Comparison of ENCODE assay signal across 32 cellular contexts in the genomic region with DNA sequence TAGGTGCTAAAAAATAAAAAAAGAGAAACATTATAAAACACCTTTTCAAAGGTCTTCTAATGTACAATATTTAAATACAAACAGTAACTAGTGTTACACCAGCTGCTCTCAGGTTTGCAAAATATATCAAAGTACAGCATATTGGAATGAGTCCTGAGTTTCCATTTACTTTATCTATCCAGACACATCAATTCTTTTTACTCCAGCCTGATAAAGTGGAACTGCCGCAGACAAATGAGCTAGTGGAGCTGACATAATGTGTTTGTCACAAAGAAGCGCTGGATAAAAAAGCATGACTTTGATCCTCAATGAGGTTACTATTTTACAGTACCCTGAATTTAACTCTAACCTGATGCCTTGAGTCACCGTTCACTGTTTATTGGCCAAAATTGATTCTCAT.
"Had no signal": no experiment of that assay in that cellular context is flagged by ENCODE, and none has a peak within 500 bp of the region (broad histone marks: within the 10 kb centered on the region; RNA-seq: fewer than 3 reads in every experiment).

No MANE protein-coding gene starts in this region.

- H3K36me3 Mint-ChIP-seq: activated CD4-positive, alpha-beta memory T cell treated with anti-CD3 and anti-CD28 coated beads for 36 hours; activated naive CD4-positive, alpha-beta T cell treated with anti-CD3 and anti-CD28 coated beads, Interleukin-2, amount 10 ng/mL, durations not matched to agents 7 days and 5 days; activated naive CD8-positive, alpha-beta T cell; brain had no signal

- ATAC-seq: activated naive CD8-positive, alpha-beta T cell treated with anti-CD3 and anti-CD28 coated beads, Interleukin-2, amount 50 U/mL, for 24 hours; Panc1 had no signal

- H3K9ac ChIP-seq: KMS-11 had no signal

- H3K27ac Mint-ChIP-seq: activated B cell treated with CpG ODN at 0.5 μM for 24 hours; activated CD4-positive, alpha-beta memory T cell treated with anti-CD3 and anti-CD28 coated beads for 36 hours; activated naive CD4-positive, alpha-beta T cell treated with anti-CD3 and anti-CD28 coated beads, Interleukin-2, amount 10 ng/mL, durations not matched to agents 7 days and 5 days; activated naive CD8-positive, alpha-beta T cell; activated naive CD8-positive, alpha-beta T cell treated with anti-CD3 and anti-CD28 coated beads, Interleukin-2, amount 50 U/mL, for 24 hours had no signal

- H3K4me3 ChIP-seq: SJCRH30 had no signal

- H3K4me2 ChIP-seq: KMS-11 had no signal

- H3K27me3 ChIP-seq: SJCRH30 had no signal

- DNase-seq: activated B cell treated with CpG ODN at 0.5 μM for 24 hours; activated CD4-positive, alpha-beta memory T cell treated with anti-CD3 and anti-CD28 coated beads for 36 hours; activated CD4-positive, alpha-beta T cell treated with anti-CD3 and anti-CD28 coated beads for 4 hours; activated CD4-positive, alpha-beta T cell treated with anti-CD3 and anti-CD28 coated beads, Interleukin-2, amount 50 U/mL, for 1 hour; activated CD4-positive, CD25-positive, alpha-beta regulatory T cell treated with anti-CD3 and anti-CD28 coated beads, Interleukin-2, amount 50 U/mL, for 72 hours; activated CD8-positive, alpha-beta memory T cell treated with anti-CD3 and anti-CD28 coated beads, Interleukin-2, amount 50 U/mL, for 48 hours; activated effector memory CD4-positive, alpha-beta T cell treated with Interleukin-2 at 50 U/mL for 16 hours; activated naive CD4-positive, alpha-beta T cell treated with anti-CD3 and anti-CD28 coated beads, Interleukin-2, amount 10 ng/mL, durations not matched to agents 7 days and 5 days; activated naive CD8-positive, alpha-beta T cell treated with anti-CD3 and anti-CD28 coated beads, Interleukin-2, amount 50 U/mL, for 24 hours; activated T-cell treated with anti-CD3 and anti-CD28 coated beads, Interleukin-2, amount 50 U/mL, for 48 hours; anterior cingulate cortex; caudate nucleus; MM.1S; MV-4-11; NCI-H1092; NCI-H1436 treated with DMSO at 0.1 percent for 48 hours; NCI-H187 treated with DMSO at 0.1 percent for 48 hours; NCI-H510A; NCI-H526; NCI-H748 treated with DMSO at 0.1 percent for 48 hours; NK-92 treated with Interleukin-12 subunit alpha and Interleukin-12 subunit beta, amount 100 ng/mL, for 24 hours; SHP77; SJCRH30; SW 1271; T-helper 1 cell; T-helper 2 cell; T-helper 9 cell had no signal

- H3K27me3 Mint-ChIP-seq: activated B cell treated with CpG ODN at 0.5 μM for 24 hours; activated naive CD4-positive, alpha-beta T cell treated with anti-CD3 and anti-CD28 coated beads, Interleukin-2, amount 10 ng/mL, durations not matched to agents 7 days and 5 days; brain had no signal

- H3K36me3 ChIP-seq: SJCRH30 had no signal

- H3K9me3 Mint-ChIP-seq: activated B cell treated with CpG ODN at 0.5 μM for 24 hours; activated CD4-positive, alpha-beta memory T cell treated with anti-CD3 and anti-CD28 coated beads for 36 hours; activated naive CD4-positive, alpha-beta T cell treated with anti-CD3 and anti-CD28 coated beads, Interleukin-2, amount 10 ng/mL, durations not matched to agents 7 days and 5 days; activated naive CD8-positive, alpha-beta T cell treated with anti-CD3 and anti-CD28 coated beads, Interleukin-2, amount 50 U/mL, for 24 hours; brain had no signal

- H3K4me3 Mint-ChIP-seq: activated B cell treated with CpG ODN at 0.5 μM for 24 hours; activated CD4-positive, alpha-beta memory T cell treated with anti-CD3 and anti-CD28 coated beads for 36 hours; activated naive CD4-positive, alpha-beta T cell treated with anti-CD3 and anti-CD28 coated beads, Interleukin-2, amount 10 ng/mL, durations not matched to agents 7 days and 5 days; activated naive CD8-positive, alpha-beta T cell; activated naive CD8-positive, alpha-beta T cell treated with anti-CD3 and anti-CD28 coated beads, Interleukin-2, amount 50 U/mL, for 24 hours; brain had no signal

- H3K27ac ChIP-seq: KMS-11, SJCRH30, VCaP had no signal

- H3K9me3 ChIP-seq: SJCRH30 had no signal
